8 cellular contexts compared by ENCODE assay signal in genomic region chr1:151472852-151473731, GRCh38. TPM values are rescaled to one million over a fixed set of nuclear protein-coding genes. Genes with fewer than 3 reads are reported as not detected.
DNase-seq lines count a peak whose midpoint lies in the region; ATAC-seq and TF ChIP-seq lines count a peak whose summit lies in the region.

No MANE protein-coding gene starts in this region.

- intact Hi-C loops in adrenal gland (cut with DNase I): no loop called here
- intact Hi-C loops in left ventricle myocardium superior (cut with micrococcal nuclease): no loop called here

- H3K9me3 ChIP-seq in adrenal gland (replicated peaks in 1 of 3) (no peaks in the 10 kb centered on the region), parathyroid adenoma (ENCODE audit: control insufficient read depth, low read length) (no peaks in the 10 kb centered on the region), SJCRH30 (replicated peaks) (0 out of 2 replicates have a peak, but pooled peaks cover 2% of the 10 kb centered on the region)

- H3K36me3 ChIP-seq in adrenal gland (replicated peaks in 1 of 2) (no peaks in the 10 kb centered on the region), parathyroid adenoma (ENCODE audit: control insufficient read depth, insufficient read depth, low read length) (no peaks in the 10 kb centered on the region), SJCRH30 (no peaks in the 10 kb centered on the region)

- DNase-seq in EH (ENCODE audit: low read depth) (peak; percentile 31), NCI-H510A treated with DMSO at 0.1 percent for 48 hours (lab: John Stamatoyannopoulos, UW) (peak; percentile 80), adrenal gland (peak in 6 of 7 donors; percentile 37 to 65 (median 56)), left ventricle myocardium superior (peak; percentile 63), SJCRH30 (no peak)

- H2AFZ ChIP-seq in parathyroid adenoma: peak overlapping the region; percentile 91

- no peak for TF ChIP-seq CTCF in adrenal gland (IDR thresholded peaks at IDR 0.05)
- no peak for TF ChIP-seq CTCF in parathyroid adenoma (IDR thresholded peaks at IDR 0.05)

- 3 to 5% (median 4%) methylated on average over 36 of the region's 36 CpGs for WGBS in adrenal gland, 4 donors

- H3K4me3 ChIP-seq in adrenal gland (peak overlapping the region in 2 of 4 donors; percentile 68 to 77), parathyroid adenoma (ENCODE audit: low read depth, low read length) (peak overlapping the region; percentile 55), SJCRH30 (no peak overlapping the region)

- H3K9ac ChIP-seq in parathyroid adenoma: no peak overlapping the region

- peak overlapping the region in 3 of 5 donors; percentile 68 to 83 (median 78) for H3K27ac ChIP-seq in adrenal gland
- peak overlapping the region; percentile 37 for H3K27ac ChIP-seq in parathyroid adenoma
- H3K27ac ChIP-seq in SJCRH30: no peak overlapping the region

- ATAC-seq in left ventricle myocardium superior (peak; percentile 88), GM18868 (IDR thresholded peaks at IDR 0.05; ENCODE audit: unreplicated experiment) (no peak), HG03045 (IDR thresholded peaks at IDR 0.05; ENCODE audit: unreplicated experiment) (no peak)

- peak overlapping the region; percentile 69 for H3K4me2 ChIP-seq in parathyroid adenoma (ENCODE audit: low read length)

- TF ChIP-seq POLR2A in adrenal gland (IDR thresholded peaks at IDR 0.05): no peak

- H3K27me3 ChIP-seq in adrenal gland (no peaks in the 10 kb centered on the region), parathyroid adenoma (ENCODE audit: control insufficient read depth, insufficient read depth, low read length) (no peaks in the 10 kb centered on the region), SJCRH30 (peaks cover 3% of the 10 kb centered on the region; the same call in 1 of the 2 replicates)

- H3K79me2 ChIP-seq in parathyroid adenoma: no peaks in the 10 kb centered on the region

- H3K4me1 ChIP-seq in adrenal gland (replicated peaks in 1 of 2) (no peaks in the 10 kb centered on the region), parathyroid adenoma (no peaks in the 10 kb centered on the region), SJCRH30 (no peaks in the 10 kb centered on the region)

RNA-seq across cellular contexts. Expression of gene POGZ, which starts 13.8 kb away (rescaled TPM):
- total RNA-seq in adrenal gland (100 to 1,000 TPM in 1 of 8 donors, 10 to 100 TPM in 7; 24.0 to 117 (median 64.3) TPM), left ventricle myocardium superior (46.1 TPM)
- 10 to 100 TPM; 41.2 to 85.0 (median 63.0) TPM for polyA plus RNA-seq in adrenal gland
- 32.1 and 39.5 TPM in 2 replicates for total RNA-seq in SJCRH30 (2014; rRNA removed; shearing (Covaris generic))

RNA-seq across cellular contexts. Expression of gene CGN, which starts 38.1 kb away (rescaled TPM):
- total RNA-seq in adrenal gland: 1 to 10 TPM in 2 of 8 donors, under 1 TPM in 6; 0.06 to 1.4 (median 0.77) TPM
- 1 to 10 TPM in 1 of 3 donors, under 1 TPM in 2; 0.77 to 3.2 (median 0.86) TPM for polyA plus RNA-seq in adrenal gland
- 0.92 TPM for total RNA-seq in left ventricle myocardium superior
- 1.2 TPM in 2 replicates for total RNA-seq in SJCRH30 (2014; rRNA removed; shearing (Covaris generic))

Comparison
In these comparisons a context has a peak if more than half of its experiments do, and no peak if none do; other contexts are left out.
1. DNase-seq: peak in EH (single experiment), NCI-H510A treated with DMSO at 0.1 percent for 48 hours (single experiment), adrenal gland (6 of 7) and left ventricle myocardium superior (single experiment); none in SJCRH30 (0 of 2).